ENCODE assay signal across 8 cellular contexts in genomic region chr2:101473911-101474751, GRCh38. TPM values are rescaled to one million over a fixed set of nuclear protein-coding genes. Genes with fewer than 3 reads are reported as not detected.
DNase-seq lines count a peak whose midpoint lies in the region; ATAC-seq and TF ChIP-seq lines count a peak whose summit lies in the region.

No MANE protein-coding gene starts in this region.

- H3K4me1 Mint-ChIP-seq in CD8-positive, alpha-beta T cell (ENCODE audit: low read depth) = peaks cover 12% of the 10 kb centered on the region
- peaks cover 40% of the 10 kb centered on the region for H3K4me1 Mint-ChIP-seq in activated T-helper 2 cell treated with anti-CD3 and anti-CD28 coated beads, Interferon-gamma antibody, Interleukin-2, Interleukin-4, amounts not matched to agents 10 μg/mL and 5 μg/mL and 100 μg/mL, durations not matched to agents 14 hours and 24 hours and 36 hours (ENCODE audit: low read depth)
- peaks cover 9% of the 10 kb centered on the region for H3K4me1 Mint-ChIP-seq in neural crest cell

- CTCF ChIA-PET in CD8-positive, alpha-beta T cell (lab: Charles Lee) = interaction anchor here (0.7 to 0.9 kb wide), 2 partner anchors 12 to 132 kb away, joined by 3 to 4 read pairs; no protein-coding TSS in a partner anchor

- peaks cover 14% of the 10 kb centered on the region for H3K4me1 ChIP-seq in CD8-positive, alpha-beta T cell (ENCODE audit: insufficient read depth, low read length)
- H3K4me1 ChIP-seq in gastroesophageal sphincter (peaks cover 0 to 21% (median 6%) of the 10 kb centered on the region in 3 donors), tibial nerve (peaks cover 0 to 22% (median 5%) of the 10 kb centered on the region in 4 donors)

- TF ChIP-seq EP300 in gastroesophageal sphincter (IDR thresholded peaks at IDR 0.05) (no peak), tibial nerve (IDR thresholded peaks at IDR 0.05) (no peak)

- H3K9me3 Mint-ChIP-seq in CD8-positive, alpha-beta T cell = no peaks in the 10 kb centered on the region
- H3K9me3 Mint-ChIP-seq in activated T-helper 2 cell treated with anti-CD3 and anti-CD28 coated beads, Interferon-gamma antibody, Interleukin-2, Interleukin-4, amounts not matched to agents 10 μg/mL and 5 μg/mL and 100 μg/mL, durations not matched to agents 14 hours and 24 hours and 36 hours = no peaks in the 10 kb centered on the region
- H3K9me3 Mint-ChIP-seq in neural crest cell = no peaks in the 10 kb centered on the region

- H3K36me3 ChIP-seq in CD8-positive, alpha-beta T cell (ENCODE audit: insufficient read depth, low read length) = no peaks in the 10 kb centered on the region
- H3K36me3 ChIP-seq in gastroesophageal sphincter (no peaks in the 10 kb centered on the region), tibial nerve (no peaks in the 10 kb centered on the region)

- TF ChIP-seq POLR2A in gastroesophageal sphincter (IDR thresholded peaks at IDR 0.05) (peak in 1 of 2 donors; percentile 7), tibial nerve (IDR thresholded peaks at IDR 0.05) (no peak)

- H3K4me3 ChIP-seq in CD8-positive, alpha-beta T cell (ENCODE audit: low read depth, low read length) = peak overlapping the region; percentile 36
- H3K4me3 ChIP-seq in gastroesophageal sphincter (peak overlapping the region; percentile 35 to 72), tibial nerve (peak overlapping the region; percentile 43 to 81 (median 64))

- peak overlapping the region; percentile 83 for H3K4me3 Mint-ChIP-seq in CD8-positive, alpha-beta T cell
- H3K4me3 Mint-ChIP-seq in activated T-helper 2 cell treated with anti-CD3 and anti-CD28 coated beads, Interferon-gamma antibody, Interleukin-2, Interleukin-4, amounts not matched to agents 10 μg/mL and 5 μg/mL and 100 μg/mL, durations not matched to agents 14 hours and 24 hours and 36 hours (ENCODE audit: low read depth) = peak overlapping the region; percentile 81
- H3K4me3 Mint-ChIP-seq in neural crest cell = peak overlapping the region; percentile 83

- intact Hi-C loops in CD8-positive, alpha-beta T cell (cut with DNase I, micrococcal nuclease) = no loop called here
- intact Hi-C loops in activated T-helper 2 cell treated with anti-CD3 and anti-CD28 coated beads, Interferon-gamma antibody, Interleukin-2, Interleukin-4, amounts not matched to agents 10 μg/mL and 5 μg/mL and 100 μg/mL, durations not matched to agents 14 hours and 24 hours and 36 hours (cut with micrococcal nuclease) = loop anchor here (2.0 to 10.0 kb wide), 5 partner anchors 27 to 229 kb away; no protein-coding TSS in a partner anchor

- H3K27me3 Mint-ChIP-seq in CD8-positive, alpha-beta T cell (ENCODE audit: low read depth) = no peaks in the 10 kb centered on the region
- no peaks in the 10 kb centered on the region for H3K27me3 Mint-ChIP-seq in activated T-helper 2 cell treated with anti-CD3 and anti-CD28 coated beads, Interferon-gamma antibody, Interleukin-2, Interleukin-4, amounts not matched to agents 10 μg/mL and 5 μg/mL and 100 μg/mL, durations not matched to agents 14 hours and 24 hours and 36 hours (ENCODE audit: low read depth)
- peaks cover 16% of the 10 kb centered on the region for H3K27me3 Mint-ChIP-seq in neural crest cell (ENCODE audit: low read depth)

- ATAC-seq in CD8-positive, alpha-beta T cell = peak; percentile 37
- ATAC-seq in gastroesophageal sphincter (peak; percentile 82), HG03280 (IDR thresholded peaks at IDR 0.05; ENCODE audit: unreplicated experiment) (no peak)

- DNase-seq in CD8-positive, alpha-beta T cell = peak in 4 of 7 experiments; percentile 2 to 62 (median 23)
- peak; percentile 28 for DNase-seq in NCI-H1105 (lab: John Stamatoyannopoulos, UW)
- peak; percentile 62 for DNase-seq in activated T-helper 2 cell treated with anti-CD3 and anti-CD28 coated beads, Interferon-gamma antibody, Interleukin-2, Interleukin-4, amounts not matched to agents 10 μg/mL and 5 μg/mL and 100 μg/mL, durations not matched to agents 14 hours and 24 hours and 36 hours (ENCODE audit: low spot score)
- DNase-seq in neural crest cell (ENCODE audit: low read depth, low spot score) = peak; percentile 44
- DNase-seq in tibial nerve (ENCODE audit: low spot score in 2 of 2) = peak in 1 of 2 donors; percentile 15
- DNase-seq in RKO (ENCODE audit: low spot score) = no peak

- peak overlapping the region; percentile 74 for H3K27ac Mint-ChIP-seq in CD8-positive, alpha-beta T cell
- peak overlapping the region; percentile 90 for H3K27ac Mint-ChIP-seq in activated T-helper 2 cell treated with anti-CD3 and anti-CD28 coated beads, Interferon-gamma antibody, Interleukin-2, Interleukin-4, amounts not matched to agents 10 μg/mL and 5 μg/mL and 100 μg/mL, durations not matched to agents 14 hours and 24 hours and 36 hours
- H3K27ac Mint-ChIP-seq in neural crest cell (ENCODE audit: unreplicated experiment) = no peak overlapping the region

- POLR2A ChIA-PET in CD8-positive, alpha-beta T cell (lab: Charles Lee) = interaction anchor here (0.9 to 1.7 kb wide), 3 partner anchors 9 to 243 kb away, joined by 3 to 4 read pairs (median 3); no protein-coding TSS in a partner anchor

- H3K27me3 ChIP-seq in CD8-positive, alpha-beta T cell (ENCODE audit: insufficient read depth, low read length) = no peaks in the 10 kb centered on the region
- no peaks in the 10 kb centered on the region for H3K27me3 ChIP-seq in gastroesophageal sphincter
- H3K27me3 ChIP-seq in tibial nerve = no peaks in the 10 kb centered on the region

- H3K9me3 ChIP-seq in CD8-positive, alpha-beta T cell (ENCODE audit: low read length) = no peaks in the 10 kb centered on the region
- H3K9me3 ChIP-seq in gastroesophageal sphincter (no peaks in the 10 kb centered on the region), tibial nerve (no peaks in the 10 kb centered on the region)

- no peak overlapping the region for H3K27ac ChIP-seq in CD8-positive, alpha-beta T cell (ENCODE audit: low read depth, low read length)
- H3K27ac ChIP-seq in gastroesophageal sphincter (peak overlapping the region in 3 of 4 donors; percentile 66 to 79 (median 77)), tibial nerve (peak overlapping the region; percentile 50 to 87 (median 78))

- H3K36me3 Mint-ChIP-seq in CD8-positive, alpha-beta T cell = no peaks in the 10 kb centered on the region
- no peaks in the 10 kb centered on the region for H3K36me3 Mint-ChIP-seq in activated T-helper 2 cell treated with anti-CD3 and anti-CD28 coated beads, Interferon-gamma antibody, Interleukin-2, Interleukin-4, amounts not matched to agents 10 μg/mL and 5 μg/mL and 100 μg/mL, durations not matched to agents 14 hours and 24 hours and 36 hours (ENCODE audit: low read depth)
- no peaks in the 10 kb centered on the region for H3K36me3 Mint-ChIP-seq in neural crest cell (ENCODE audit: low read depth)

- WGBS in gastroesophageal sphincter (ENCODE audit: low coverage in 1 of 2), 2 donors = 1 to 3% methylated on average over 7 to 14 of the region's 94 CpGs
- WGBS in tibial nerve, 2 donors = 2 to 3% methylated on average over 14 to 33 of the region's 94 CpGs

- no peak for TF ChIP-seq CTCF in CD8-positive, alpha-beta T cell (IDR thresholded peaks at IDR 0.05)
- TF ChIP-seq CTCF in gastroesophageal sphincter (IDR thresholded peaks at IDR 0.05) (peak in 2 of 4 experiments; percentile 16 to 19), neural crest cell (conservative IDR thresholded peaks at IDR 0.05) (no peak), tibial nerve (IDR thresholded peaks at IDR 0.05) (no peak)

RNA-seq across cellular contexts. Expression of gene RFX8, which starts 0.8 kb away (rescaled TPM):
- total RNA-seq in CD8-positive, alpha-beta T cell = not detected
- 1.3 and 1.6 TPM in 2 replicates for total RNA-seq in activated T-helper 2 cell treated with anti-CD3 and anti-CD28 coated beads, Interferon-gamma antibody, Interleukin-2, Interleukin-4, amounts not matched to agents 10 μg/mL and 5 μg/mL and 100 μg/mL, durations not matched to agents 14 hours and 24 hours and 36 hours
- total RNA-seq in gastroesophageal sphincter (under 1 TPM in 1 of 4 donors, not detected in 3; 0.54 TPM), neural crest cell (0.44 and 0.48 TPM in 2 replicates), tibial nerve (1 to 10 TPM; 1.4 to 6.9 (median 3.9) TPM)
